In the genomic region with DNA sequence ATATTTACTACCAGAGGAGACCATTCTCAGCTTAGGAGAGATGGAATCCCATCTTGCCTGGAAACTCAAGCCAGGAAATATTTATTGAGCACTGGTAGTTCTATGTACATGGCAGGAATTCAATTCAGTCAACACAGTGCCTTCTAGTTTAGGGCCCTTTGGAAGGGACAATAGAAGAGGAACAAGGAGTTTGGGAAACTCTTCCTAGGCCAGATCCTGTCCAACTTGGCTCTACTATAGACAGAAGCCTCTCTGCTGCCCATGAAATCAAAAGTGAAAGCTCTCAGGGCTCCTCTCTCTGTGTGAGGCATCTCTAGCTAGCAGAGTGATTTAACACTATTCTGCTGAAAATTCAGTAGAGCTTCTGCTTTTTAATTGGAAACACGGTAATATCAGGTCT, we compare ENCODE assay signal across 10 cellular contexts.
DNase-seq lines count a peak whose midpoint lies in the region; ATAC-seq and TF ChIP-seq lines count a peak whose summit lies in the region.
"Had no signal": no experiment of that assay in that cellular context is flagged by ENCODE, and none has a peak within 500 bp of the region (broad histone marks: within the 10 kb centered on the region; RNA-seq: fewer than 3 reads in every experiment).

No MANE protein-coding gene starts in this region.

- no peak overlapping the region for H3K27ac Mint-ChIP-seq in stimulated activated effector memory CD8-positive, alpha-beta T cell treated with anti-CD3 and anti-CD28 coated beads, Interleukin-12 subunit alpha, Interleukin-12 subunit beta, amount 100 ng/mL, for 72 hours
- H3K27ac Mint-ChIP-seq in naive thymus-derived CD8-positive, alpha-beta T cell: no peak overlapping the region
- H3K27ac Mint-ChIP-seq: activated B cell treated with CpG ODN at 0.5 μM for 24 hours had no signal

- DNase-seq in NCI-H1694 treated with DMSO at 0.1 percent for 48 hours (lab: John Stamatoyannopoulos, UW) (peak; percentile 85), NCI-H1694 (lab: John Stamatoyannopoulos, UW) (no peak), left colon (no peak), thyroid gland (no peak)
- DNase-seq in stimulated activated effector memory CD8-positive, alpha-beta T cell treated with anti-CD3 and anti-CD28 coated beads, Interleukin-12 subunit alpha, Interleukin-12 subunit beta, amount 100 ng/mL, for 72 hours (ENCODE audit: low spot score in 2 of 2): no peak
- no peak for DNase-seq in naive thymus-derived CD8-positive, alpha-beta T cell
- DNase-seq: activated B cell treated with CpG ODN at 0.5 μM for 24 hours, heart right ventricle had no signal

- ATAC-seq in HG02642 (IDR thresholded peaks at IDR 0.05; ENCODE audit: poor library complexity, unreplicated experiment): peak; percentile 95
- peak; percentile 28 for ATAC-seq in stimulated activated effector memory CD8-positive, alpha-beta T cell treated with anti-CD3 and anti-CD28 coated beads, Interleukin-12 subunit alpha, Interleukin-12 subunit beta, amount 100 ng/mL, for 72 hours
- ATAC-seq in naive thymus-derived CD8-positive, alpha-beta T cell: no peak
- no peak for ATAC-seq in left colon

- no peaks in the 10 kb centered on the region for H3K27me3 ChIP-seq in KMS-11 (ENCODE audit: insufficient read depth, low read depth)
- no peaks in the 10 kb centered on the region for H3K27me3 ChIP-seq in thyroid gland
- H3K27me3 ChIP-seq: heart right ventricle had no signal

- POLR2A ChIA-PET in naive thymus-derived CD8-positive, alpha-beta T cell (lab: Charles Lee): no interaction called here

- TF ChIP-seq POLR2A in thyroid gland (IDR thresholded peaks at IDR 0.05): no peak

- peaks cover 0 to 4% (median 0%) of the 10 kb centered on the region in 5 donors for H3K27me3 Mint-ChIP-seq in naive thymus-derived CD8-positive, alpha-beta T cell
- H3K27me3 Mint-ChIP-seq: activated B cell treated with CpG ODN at 0.5 μM for 24 hours had no signal

- no peaks in the 10 kb centered on the region for H3K36me3 Mint-ChIP-seq in stimulated activated effector memory CD8-positive, alpha-beta T cell treated with anti-CD3 and anti-CD28 coated beads, Interleukin-12 subunit alpha, Interleukin-12 subunit beta, amount 100 ng/mL, for 72 hours
- H3K36me3 Mint-ChIP-seq in naive thymus-derived CD8-positive, alpha-beta T cell: no peaks in the 10 kb centered on the region

- no peaks in the 10 kb centered on the region for H3K79me2 ChIP-seq in KMS-11 (ENCODE audit: insufficient read depth, low read depth)

- H3K4me1 Mint-ChIP-seq in stimulated activated effector memory CD8-positive, alpha-beta T cell treated with anti-CD3 and anti-CD28 coated beads, Interleukin-12 subunit alpha, Interleukin-12 subunit beta, amount 100 ng/mL, for 72 hours: no peaks in the 10 kb centered on the region
- peaks cover 0 to 2% (median 0%) of the 10 kb centered on the region in 4 donors for H3K4me1 Mint-ChIP-seq in naive thymus-derived CD8-positive, alpha-beta T cell
- H3K4me1 Mint-ChIP-seq: activated B cell treated with CpG ODN at 0.5 μM for 24 hours had no signal

- TF ChIP-seq CTCF in KMS-11 (conservative IDR thresholded peaks at IDR 0.05; ENCODE audit: low read depth, low read length) (no peak), thyroid gland (IDR thresholded peaks at IDR 0.05) (no peak)

- H3K9ac ChIP-seq in KMS-11: no peak overlapping the region

- H3K9me3 Mint-ChIP-seq in stimulated activated effector memory CD8-positive, alpha-beta T cell treated with anti-CD3 and anti-CD28 coated beads, Interleukin-12 subunit alpha, Interleukin-12 subunit beta, amount 100 ng/mL, for 72 hours: no peaks in the 10 kb centered on the region
- H3K9me3 Mint-ChIP-seq in naive thymus-derived CD8-positive, alpha-beta T cell: peaks cover 0 to 3% (median 0%) of the 10 kb centered on the region in 9 donors
- H3K9me3 Mint-ChIP-seq: activated B cell treated with CpG ODN at 0.5 μM for 24 hours had no signal

- 72 to 79% methylated on average over 1 of the region's 1 CpG for WGBS in thyroid gland, 2 donors

- H3K4me2 ChIP-seq in KMS-11: 0 out of 2 replicates have a peak overlapping the region, but pooled peaks have one; percentile 7

- intact Hi-C loops in left colon (cut with DNase I, micrococcal nuclease): no loop called here
- intact Hi-C loops in thyroid gland (cut with DNase I): no loop called here

- no peaks in the 10 kb centered on the region for H4K20me1 ChIP-seq in KMS-11 (ENCODE audit: insufficient read depth)

- H3K36me3 ChIP-seq in KMS-11 (ENCODE audit: insufficient read depth) (no peaks in the 10 kb centered on the region), thyroid gland (no peaks in the 10 kb centered on the region)
- H3K36me3 ChIP-seq: heart right ventricle had no signal

- H3K9me3 ChIP-seq in thyroid gland: no peaks in the 10 kb centered on the region
- H3K9me3 ChIP-seq: heart right ventricle had no signal

- no peak overlapping the region for H3K4me3 Mint-ChIP-seq in stimulated activated effector memory CD8-positive, alpha-beta T cell treated with anti-CD3 and anti-CD28 coated beads, Interleukin-12 subunit alpha, Interleukin-12 subunit beta, amount 100 ng/mL, for 72 hours
- no peak overlapping the region for H3K4me3 Mint-ChIP-seq in naive thymus-derived CD8-positive, alpha-beta T cell
- H3K4me3 Mint-ChIP-seq: activated B cell treated with CpG ODN at 0.5 μM for 24 hours had no signal

- peak overlapping the region; percentile 12; the same call in 1 of the 2 replicates for H2AFZ ChIP-seq in KMS-11 (ENCODE audit: low read depth)

- H3K4me3 ChIP-seq in KMS-11 (IDR thresholded peaks at IDR 0.05; ENCODE audit: insufficient read depth, low read depth, low read length) (no peak overlapping the region), thyroid gland (replicated peaks in 1 of 3) (no peak overlapping the region)

- H3K27ac ChIP-seq in KMS-11 (no peak overlapping the region), thyroid gland (no peak overlapping the region)

- no peaks in the 10 kb centered on the region for H3K4me1 ChIP-seq in KMS-11 (ENCODE audit: low read depth, poor library complexity, severe bottlenecking)
- H3K4me1 ChIP-seq in thyroid gland: no peaks in the 10 kb centered on the region

Comparison
In these comparisons a context has a peak if more than half of its experiments do, and no peak if none do; other contexts are left out.
1. ATAC-seq: peak in HG02642 (single experiment) and stimulated activated effector memory CD8-positive, alpha-beta T cell treated with anti-CD3 and anti-CD28 coated beads, Interleukin-12 subunit alpha, Interleukin-12 subunit beta, amount 100 ng/mL, for 72 hours (single experiment); none in naive thymus-derived CD8-positive, alpha-beta T cell (0 of 2) and left colon (single experiment).